ENCODE assay signal across 8 cellular contexts in genomic region chr15:38389924-38390542, GRCh38.
A peak's percentile ranks its signal among the peaks of the same experiment; 100 is the strongest.
DNase-seq lines count a peak whose midpoint lies in the region; ATAC-seq and TF ChIP-seq lines count a peak whose summit lies in the region.

No MANE protein-coding gene starts in this region.

- intact Hi-C loops in head of caudate nucleus (cut with DNase I): no loop called here

- H3K27me3 ChIP-seq in SJSA1 (replicated peaks): no peaks in the 10 kb centered on the region

- ATAC-seq in GM18867 (IDR thresholded peaks at IDR 0.05; ENCODE audit: unreplicated experiment) (peak; percentile 84), HG03378 (IDR thresholded peaks at IDR 0.05; ENCODE audit: unreplicated experiment) (peak; percentile 81), HG03135 (IDR thresholded peaks at IDR 0.05; ENCODE audit: unreplicated experiment) (no peak)

- TF ChIP-seq CTCF in C4-2B (conservative IDR thresholded peaks at IDR 0.05) (peak; percentile 91), retinal pigment epithelial cell (conservative IDR thresholded peaks at IDR 0.05; ENCODE audit: low read depth, low read length) (peak; percentile 91)

- H3K27ac ChIP-seq in C4-2B: no peak overlapping the region
- H3K27ac ChIP-seq in SJSA1: no peak overlapping the region

- peaks cover 10% of the 10 kb centered on the region for H3K4me1 ChIP-seq in SJSA1 (replicated peaks)

- H3K4me3 ChIP-seq in SJSA1: no peak overlapping the region
- H3K4me3 ChIP-seq in retinal pigment epithelial cell (ENCODE audit: low read length): no peak overlapping the region

- no peaks in the 10 kb centered on the region for H3K36me3 ChIP-seq in SJSA1

- H3K9me3 ChIP-seq in SJSA1 (replicated peaks): no peaks in the 10 kb centered on the region

- peak; percentile 31 to 47 for DNase-seq in SJSA1 (ENCODE audit: low read depth in 1 of 2, low spot score in 2 of 2)
- DNase-seq in activated naive CD4-positive, alpha-beta T cell (lab: John Stamatoyannopoulos, UW): peak in 3 of 4 experiments; percentile 8 to 42 (median 12)
- DNase-seq in head of caudate nucleus: peak in 39 of 42 donors; percentile 18 to 88 (median 58)
- DNase-seq in retinal pigment epithelial cell (ENCODE audit: low read depth): peak; percentile 6

Comparison
In these comparisons a context has a peak if more than half of its experiments do, and no peak if none do; other contexts are left out.
1. DNase-seq: peak in every context shown above with its lines; median percentile 58 in head of caudate nucleus; 39 in SJSA1; 12 in activated naive CD4-positive, alpha-beta T cell; 6 in retinal pigment epithelial cell.